ENCODE assay signal across 13 cellular contexts in genomic region chr7:94512735-94513564, GRCh38. TPM values are rescaled to one million over a fixed set of nuclear protein-coding genes. Genes with fewer than 3 reads are reported as not detected.
DNase-seq lines count a peak whose midpoint lies in the region; ATAC-seq, FAIRE-seq and TF ChIP-seq lines count a peak whose summit lies in the region.
"Had no signal": no experiment of that assay in that cellular context is flagged by ENCODE, and none has a peak within 500 bp of the region (broad histone marks: within the 10 kb centered on the region; RNA-seq: fewer than 3 reads in every experiment).

No MANE protein-coding gene starts in this region.

- no peaks in the 10 kb centered on the region for H3F3A ChIP-seq in GM23338 (replicated peaks; ENCODE audit: low read depth)

- H3K36me3 ChIP-seq in GM23338 (ENCODE audit: insufficient read depth) (no peaks in the 10 kb centered on the region), mesendoderm (ENCODE audit: control insufficient read depth, insufficient read depth, low read length) (no peaks in the 10 kb centered on the region), kidney (ENCODE audit: control insufficient read depth in 1 of 2, insufficient read depth in 2 of 2, low read length in 2 of 2) (no peaks in the 10 kb centered on the region)

- peaks cover 63% of the 10 kb centered on the region for H3K4me1 Mint-ChIP-seq in GM23338
- peaks cover 66% of the 10 kb centered on the region for H3K4me1 Mint-ChIP-seq in WTC11

- no peak overlapping the region for H2AFZ ChIP-seq in GM23338

- intact Hi-C loops in kidney (cut with DNase I), result no loop called here

- POLR2A ChIA-PET in A549 (lab: Yijun Ruan, JAX), result no interaction called here
- POLR2A ChIA-PET in WTC11 (lab: Charles Lee), result interaction anchor here (0.7 kb wide), 1 partner anchor 751 kb away, joined by 4 read pairs; no protein-coding TSS in a partner anchor

- H3K4ac ChIP-seq in mesendoderm (ENCODE audit: low read depth, low read length), result no peak overlapping the region

- no peaks in the 10 kb centered on the region for H3K27me3 ChIP-seq in GM23338 (ENCODE audit: insufficient read depth)
- no peaks in the 10 kb centered on the region for H3K27me3 ChIP-seq in mesendoderm (ENCODE audit: insufficient read depth, low read length, poor library complexity)

- H3K9me3 ChIP-seq in A549 (no peaks in the 10 kb centered on the region), kidney (ENCODE audit: control insufficient read depth in 1 of 2, low read length in 2 of 2) (no peaks in the 10 kb centered on the region)

- TF ChIP-seq EP300 in A549 (IDR thresholded peaks at IDR 0.05), result no peak

- H3K36me3 Mint-ChIP-seq in GM23338 (ENCODE audit: low read depth), result peaks cover 6% of the 10 kb centered on the region; the same call in 1 of the 3 replicates
- no peaks in the 10 kb centered on the region for H3K36me3 Mint-ChIP-seq in WTC11

- H3K56ac ChIP-seq in mesendoderm (ENCODE audit: low read length), result peak overlapping the region; percentile 77

- H2BK5ac ChIP-seq in mesendoderm (ENCODE audit: low read length), result peak overlapping the region; percentile 36

- 89% methylated on average over 11 of the region's 11 CpGs for WGBS in A549 (ENCODE audit: missing lambda C conversion rate)
- WGBS in mesendoderm (ENCODE audit: extremely low coverage, insufficient coverage, low lambda C conversion rate), result no CpG with 5 or more reads among the region's 11 CpGs

- H2BK15ac ChIP-seq in mesendoderm (replicated peaks; ENCODE audit: low read depth), result no peak overlapping the region

- TF ChIP-seq POLR2A in A549 (IDR thresholded peaks at IDR 0.05; ENCODE audit: low read length), result no peak

- in situ Hi-C loops in ACHN (cut with HindIII; ENCODE audit: low pct_ligation_motif_present, low pct_unique_long_range_greater_than_20kb, low sequenced_read_pairs), result no loop called here

- H3K27me3 Mint-ChIP-seq in GM23338 (ENCODE audit: insufficient read depth, low read depth, poor library complexity) (peaks cover 2% of the 10 kb centered on the region), WTC11 (ENCODE audit: low read depth) (no peaks in the 10 kb centered on the region)

- peak overlapping the region; percentile 80; the same call in 2 of the 3 replicates for H3K4me2 ChIP-seq in A549
- H3K4me2 ChIP-seq in GM23338, result peak overlapping the region; percentile 86; the same call in 1 of the 2 replicates
- H3K4me2 ChIP-seq in mesendoderm (ENCODE audit: low read length), result peak overlapping the region; percentile 28

- peak overlapping the region; percentile 75 for H3K18ac ChIP-seq in mesendoderm (ENCODE audit: low read length)

- ATAC-seq in A549 (no peak), GM23338 (no peak), WTC11 (no peak), GM21737 (IDR thresholded peaks at IDR 0.05; ENCODE audit: unreplicated experiment) (no peak)

- peaks cover 56% of the 10 kb centered on the region for H3K4me1 ChIP-seq in A549
- peaks cover 40% of the 10 kb centered on the region for H3K4me1 ChIP-seq in GM23338 (ENCODE audit: insufficient read depth)
- H3K4me1 ChIP-seq in mesendoderm (ENCODE audit: control insufficient read depth, low read depth, low read length), result peaks cover 10% of the 10 kb centered on the region
- H3K4me1 ChIP-seq in kidney (ENCODE audit: control insufficient read depth in 1 of 2, insufficient read depth in 1 of 2, low read depth in 1 of 2, low read length in 2 of 2), result peaks cover 2 to 9% of the 10 kb centered on the region in 2 donors

- H3K27ac Mint-ChIP-seq in GM23338 (no peak overlapping the region), WTC11 (peak overlapping the region; percentile 83; the same call in 1 of the 2 replicates)

- TF ChIP-seq CTCF in A549 (IDR thresholded peaks at IDR 0.05), result no peak
- TF ChIP-seq CTCF in GM23338 (conservative IDR thresholded peaks at IDR 0.05; ENCODE audit: low read depth in 2 of 2), result no peak
- TF ChIP-seq CTCF in WTC11 (IDR thresholded peaks at IDR 0.05), result no peak
- no peak for TF ChIP-seq CTCF in kidney (IDR thresholded peaks at IDR 0.05; ENCODE audit: borderline replicate concordance, extremely low read depth, insufficient read depth)

- no peaks in the 10 kb centered on the region for H3K9me3 Mint-ChIP-seq in GM23338
- no peaks in the 10 kb centered on the region for H3K9me3 Mint-ChIP-seq in WTC11

- no peak overlapping the region for H3K27ac ChIP-seq in A549
- H3K27ac ChIP-seq in GM23338 (ENCODE audit: low read depth), result no peak overlapping the region
- no peak overlapping the region for H3K27ac ChIP-seq in mesendoderm (ENCODE audit: low read depth, low read length)
- no peak overlapping the region for H3K27ac ChIP-seq in kidney (ENCODE audit: low read depth in 2 of 2, low read length in 2 of 2)

- peak overlapping the region; percentile 51 for H3K9ac ChIP-seq in mesendoderm (ENCODE audit: low read length)
- no peak overlapping the region for H3K9ac ChIP-seq in kidney (ENCODE audit: low read length in 2 of 2)

- peak overlapping the region; percentile 4 for H2AK5ac ChIP-seq in mesendoderm (ENCODE audit: low read length)

- H4K20me1 ChIP-seq in GM23338 (replicated peaks; ENCODE audit: insufficient read depth), result 0 out of 2 replicates have a peak, but pooled peaks cover 3% of the 10 kb centered on the region

- no peaks in the 10 kb centered on the region for H3K9me2 ChIP-seq in GM23338 (ENCODE audit: insufficient read depth)

- FAIRE-seq in A549 (lab: Jason Lieb, UNC) (no peak), kidney (lab: Jason Lieb, UNC) (no peak)
- FAIRE-seq: urothelium cell line had no signal

- H3K79me1 ChIP-seq in mesendoderm (ENCODE audit: low read length), result no peaks in the 10 kb centered on the region

- H2BK120ac ChIP-seq in mesendoderm (ENCODE audit: low read depth, low read length), result peak overlapping the region; percentile 73

- no peak overlapping the region for H3K4me3 ChIP-seq in A549
- H3K4me3 ChIP-seq in GM23338, result no peak overlapping the region
- H3K4me3 ChIP-seq in mesendoderm (ENCODE audit: low read length), result no peak overlapping the region
- H3K4me3 ChIP-seq in kidney (ENCODE audit: low read length in 2 of 2), result no peak overlapping the region

- TF ChIP-seq RAD21 in A549 (conservative IDR thresholded peaks at IDR 0.05 in 1 of 2, IDR thresholded peaks at IDR 0.05 in 1 of 2), result no peak

- CTCF ChIA-PET in A549 (lab: Yijun Ruan, JAX), result interaction anchor here (1.2 to 1.5 kb wide), 2 partner anchors 224 to 687 kb away, joined by 3 to 5 read pairs; no protein-coding TSS in a partner anchor
- CTCF ChIA-PET in WTC11 (lab: Charles Lee), result interaction anchor here (1.2 kb wide), 1 partner anchor 10 kb away, joined by 3 read pairs; no protein-coding TSS in a partner anchor

- H3K79me2 ChIP-seq in GM23338 (replicated peaks; ENCODE audit: insufficient read depth) (peaks cover 77% of the 10 kb centered on the region), mesendoderm (ENCODE audit: control insufficient read depth, insufficient read depth, low read length) (peaks cover 27% of the 10 kb centered on the region)

- H3K23ac ChIP-seq in mesendoderm (ENCODE audit: low read length), result no peak overlapping the region

- no peak overlapping the region for H3K4me3 Mint-ChIP-seq in GM23338
- peak overlapping the region; percentile 78; the same call in 1 of the 2 replicates for H3K4me3 Mint-ChIP-seq in WTC11

- no peak overlapping the region for H4K5ac ChIP-seq in mesendoderm (ENCODE audit: low read length)

- no peak overlapping the region for H4K8ac ChIP-seq in mesendoderm (ENCODE audit: low read depth, low read length)

- DNase-seq in A549 (ENCODE audit: low read depth in 1 of 2, low spot score in 1 of 2), result no peak
- DNase-seq in GM23338 (ENCODE audit: low spot score), result no peak
- DNase-seq in WTC11 (ENCODE audit: low spot score), result no peak
- no peak for DNase-seq in mesendoderm
- DNase-seq in kidney, result no peak
- no peak for DNase-seq in activated CD8-positive, alpha-beta memory T cell treated with anti-CD3 and anti-CD28 coated beads, Interleukin-2, amount 50 U/mL, for 4 hours
- no peak for DNase-seq in ACHN
- DNase-seq: activated CD4-positive, CD25-positive, alpha-beta regulatory T cell treated with anti-CD3 and anti-CD28 coated beads, Interleukin-2, amount 50 U/mL, for 72 hours; aorta; mesenchymal stem cell; SW 1271 had no signal

TF ChIP-seq in A549, 52 proteins besides CTCF, POLR2A, EP300 and RAD21:
- TF ChIP-seq NFE2L2 (conservative IDR thresholded peaks at IDR 0.05; ENCODE audit: low read length) (no peak), CBX8 (IDR thresholded peaks at IDR 0.05) (no peak), SREBF2 (IDR thresholded peaks at IDR 0.05) (no peak), ESRRA (IDR thresholded peaks at IDR 0.05; ENCODE audit: borderline replicate concordance, low read length) (no peak), RNF2 (IDR thresholded peaks at IDR 0.05; ENCODE audit: borderline replicate concordance, low read depth) (no peak), TP53 (CRISPR knock-in tag; IDR thresholded peaks at IDR 0.05) (no peak)

TF ChIP-seq in GM23338, 12 proteins besides CTCF, POLR2A, EP300 and RAD21 (continues in another document):
- no peak for TF ChIP-seq ZNF331 (CRISPR knock-in tag; IDR thresholded peaks at IDR 0.05; ENCODE audit: low read depth)

TF ChIP-seq in WTC11, 78 proteins besides CTCF, POLR2A, EP300 and RAD21 (continues in another document):
- TF ChIP-seq, protein P1, sequence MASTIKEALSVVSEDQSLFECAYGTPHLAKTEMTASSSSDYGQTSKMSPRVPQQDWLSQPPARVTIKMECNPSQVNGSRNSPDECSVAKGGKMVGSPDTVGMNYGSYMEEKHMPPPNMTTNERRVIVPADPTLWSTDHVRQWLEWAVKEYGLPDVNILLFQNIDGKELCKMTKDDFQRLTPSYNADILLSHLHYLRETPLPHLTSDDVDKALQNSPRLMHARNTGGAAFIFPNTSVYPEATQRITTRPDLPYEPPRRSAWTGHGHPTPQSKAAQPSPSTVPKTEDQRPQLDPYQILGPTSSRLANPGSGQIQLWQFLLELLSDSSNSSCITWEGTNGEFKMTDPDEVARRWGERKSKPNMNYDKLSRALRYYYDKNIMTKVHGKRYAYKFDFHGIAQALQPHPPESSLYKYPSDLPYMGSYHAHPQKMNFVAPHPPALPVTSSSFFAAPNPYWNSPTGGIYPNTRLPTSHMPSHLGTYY (CRISPR knock-in tag; IDR thresholded peaks at IDR 0.05), result no peak
- no peak for TF ChIP-seq ATF3 (CRISPR knock-in tag; conservative IDR thresholded peaks at IDR 0.05)

RNA-seq across cellular contexts. Expression of gene CASD1, which starts 3.3 kb away (rescaled TPM):
- polyA plus RNA-seq in A549 (2011; rRNA removed) (26.8 and 35.4 TPM in 2 replicates), A549 (2017; fragmentation: RNase III; extraction: RNeasy Plus Mini Kit Qiagen cat#74134 plus additional on column Dnase treatment) (13.6 to 16.6 TPM (median 16.3 TPM) in 3 replicates), GM23338 (2016; fragmentation: Nextera tagmentation; extraction: Ambion mirVana) (14.3 and 15.5 TPM in 2 replicates), kidney (ENCODE audit: insufficient read depth, low read depth, low replicate concordance) (10.8 TPM)
- 4.8 and 6.3 TPM in 2 replicates for polyA plus RNA-seq in A549 (2012; cell fraction: cytosol; rRNA removed)
- 4.8 and 9.0 TPM in 2 replicates for polyA plus RNA-seq in A549 (2012; cell fraction: nucleus; rRNA removed)
- polyA minus RNA-seq in A549 (2011; rRNA and poly(A)+ RNA removed), result 9.8 and 14.2 TPM in 2 replicates
- total RNA-seq in GM23338 (2014; rRNA removed; shearing (Covaris generic)), result 38.1 and 39.0 TPM in 2 replicates
- total RNA-seq in WTC11 (2021) (19.5 to 24.0 TPM (median 22.1 TPM) in 3 replicates), kidney (22.8 TPM)
- polyA plus RNA-seq in mesendoderm (2013, experiment 1 of 2), result 12.1 TPM
- 11.8 TPM for polyA plus RNA-seq in mesendoderm (2013, experiment 2 of 2)

Comparison
In these comparisons a context has a peak if more than half of its experiments do, and no peak if none do; other contexts are left out.
1. H3K4me2 ChIP-seq: peak in every context shown above with its lines; median percentile 86 in GM23338; 80 in A549; 28 in mesendoderm.